In the genomic region with DNA sequence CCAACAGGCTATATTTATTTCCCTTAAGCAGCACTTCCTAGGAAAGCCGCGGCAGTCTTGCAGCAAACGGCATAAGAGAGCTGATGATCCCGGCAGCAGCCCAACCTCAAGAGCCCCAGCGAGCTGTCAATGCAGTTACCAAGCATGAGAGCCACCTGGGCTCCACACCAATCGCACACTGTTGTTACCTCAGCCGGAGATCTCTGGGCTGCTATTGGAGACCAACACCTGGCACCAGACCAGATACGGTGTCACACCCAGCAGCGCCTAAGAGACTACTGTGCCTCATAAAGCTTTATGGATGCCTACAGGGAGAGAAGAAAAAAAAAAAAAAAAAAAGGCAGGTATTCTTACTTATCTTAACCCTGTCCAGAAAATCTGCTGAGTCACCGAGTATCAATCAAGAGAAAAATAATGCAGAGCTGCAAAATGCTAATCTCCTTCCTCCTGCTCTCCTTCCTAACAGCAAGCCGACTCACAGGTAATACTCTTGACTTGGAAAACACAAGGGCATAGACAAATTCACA, we compare ENCODE assay signal across 9 cellular contexts. TPM values are rescaled to one million over a fixed set of nuclear protein-coding genes. Genes with fewer than 3 reads are reported as not detected.
A peak's percentile ranks its signal among the peaks of the same experiment; 100 is the strongest.
DNase-seq lines count a peak whose midpoint lies in the region; ATAC-seq, FAIRE-seq and TF ChIP-seq lines count a peak whose summit lies in the region.
"Had no signal": no experiment of that assay in that cellular context is flagged by ENCODE, and none has a peak within 500 bp of the region (broad histone marks: within the 10 kb centered on the region; RNA-seq: fewer than 3 reads in every experiment).

No MANE protein-coding gene starts in this region.

- H4K91ac ChIP-seq in H1 (replicated peaks; ENCODE audit: insufficient read length, low read length) = no peak overlapping the region

- no peak overlapping the region for H3K4me2 ChIP-seq in H1 (ENCODE audit: insufficient read depth in 1 of 2, low read depth in 2 of 2, low read length in 2 of 2)

- H2BK15ac ChIP-seq in H1 (ENCODE audit: low read length) = no peak overlapping the region

- in situ Hi-C loops in KBM-7 (cut with MboI; ENCODE audit: low pct_unique_long_range_greater_than_20kb, low sequenced_read_pairs) = no loop called here

- no peak overlapping the region for H2AK5ac ChIP-seq in H1 (ENCODE audit: low read depth, low read length)

- no peaks in the 10 kb centered on the region for H3K23me2 ChIP-seq in H1 (ENCODE audit: low read depth, low read length)

- 82% methylated on average over 11 of the region's 11 CpGs; no CpG with 5 or more reads in 1 of the 2 experiments for WGBS in H1 (ENCODE audit: extremely low coverage in 1 of 2, insufficient coverage in 1 of 2, insufficient read length in 1 of 2, insufficient replicate concordance in 2 of 2, low coverage in 1 of 2, low lambda C conversion rate in 2 of 2, missing lambda C conversion rate in 1 of 2), 2 experiments

- H3K36me3 ChIP-seq in H1 (ENCODE audit: control insufficient read depth in 2 of 4, insufficient read depth in 4 of 4, low read length in 3 of 4) (peaks cover 0 to 6% (median 2%) of the 10 kb centered on the region in 4 experiments; a peak in 4 of 8 replicates), MG63 (peaks cover 5% of the 10 kb centered on the region; the same call in 1 of the 2 replicates)

- no peak overlapping the region for H2AFZ ChIP-seq in H1 (ENCODE audit: low read length)

- POLR2A ChIA-PET in H1 (lab: Charles Lee; ENCODE audit: partially characterized antibody) = interaction anchor here (0.7 to 0.8 kb wide), 2 partner anchors 40 to 235 kb away, joined by 3 read pairs; no protein-coding TSS in a partner anchor

- H3K4me3 ChIP-seq in H1 (ENCODE audit: extremely low read depth in 1 of 4, insufficient read depth in 2 of 4, low read depth in 3 of 4, low read length in 4 of 4) (no peak overlapping the region), MG63 (no peak overlapping the region)

- no peaks in the 10 kb centered on the region for H3K9me3 ChIP-seq in H1 (ENCODE audit: insufficient read depth in 2 of 2, low read depth in 1 of 2, low read length in 1 of 2)
- H3K9me3 ChIP-seq in MG63 = no peaks in the 10 kb centered on the region

- no peak for TF ChIP-seq RAD21 in H1 (IDR thresholded peaks at IDR 0.05 in 1 of 2, conservative IDR thresholded peaks at IDR 0.05 in 1 of 2; ENCODE audit: low read depth in 2 of 2, low read length in 2 of 2)

- TF ChIP-seq POLR2A in H1 (IDR thresholded peaks at IDR 0.05; ENCODE audit: control extremely low read depth in 1 of 2, low read depth in 2 of 2, low read length in 2 of 2) = no peak

- no peak overlapping the region for H3K56ac ChIP-seq in H1 (replicated peaks; ENCODE audit: insufficient read length, low read depth, low read length)

- H2BK20ac ChIP-seq in H1 (ENCODE audit: low read length) = no peak overlapping the region

- TF ChIP-seq CTCF in H1 (IDR thresholded peaks at IDR 0.05; ENCODE audit: control extremely low read depth in 1 of 3, insufficient read depth in 1 of 3, low read depth in 1 of 3, low read length in 3 of 3) = no peak

- no peaks in the 10 kb centered on the region; a peak in 1 of 7 replicates for H3K4me1 ChIP-seq in H1 (replicated peaks in 1 of 4; ENCODE audit: control insufficient read depth in 3 of 4, insufficient read depth in 4 of 4, low read length in 3 of 4)

- peaks cover 3 to 15% of the 10 kb centered on the region in 2 experiments; a peak in 1 of 4 replicates for H3K79me2 ChIP-seq in H1 (ENCODE audit: control insufficient read depth in 1 of 2, insufficient read depth in 2 of 2, low read length in 2 of 2)

- H4K5ac ChIP-seq in H1 (ENCODE audit: insufficient read length, low read depth, low read length) = no peak overlapping the region

- no peak for FAIRE-seq in H1 (lab: Jason Lieb, UNC)

- no peak overlapping the region for H2BK12ac ChIP-seq in H1 (ENCODE audit: low read depth, low read length)

- H3K9ac ChIP-seq in H1 (replicated peaks in 1 of 4; ENCODE audit: extremely low read depth in 1 of 4, low read depth in 3 of 4, low read length in 3 of 4) = no peak overlapping the region

- no peak overlapping the region for H3K23ac ChIP-seq in H1 (ENCODE audit: insufficient read length)

- ATAC-seq in GM21390 (IDR thresholded peaks at IDR 0.05; ENCODE audit: unreplicated experiment) = peak; percentile 82

- peaks cover 2 to 3% of the 10 kb centered on the region in 2 experiments for H4K20me1 ChIP-seq in H1 (replicated peaks in 1 of 2; ENCODE audit: control insufficient read depth in 1 of 2, insufficient read depth in 2 of 2, low read length in 2 of 2)

- H4K8ac ChIP-seq in H1 (ENCODE audit: extremely low read depth, insufficient read depth, low read length) = no peak overlapping the region

- no peak for TF ChIP-seq EP300 in H1 (IDR thresholded peaks at IDR 0.05; ENCODE audit: borderline replicate concordance in 1 of 2, low read depth in 2 of 2, low read length in 2 of 2)

- no peak overlapping the region for H2BK120ac ChIP-seq in H1 (replicated peaks; ENCODE audit: low read depth, low read length)

- H3K18ac ChIP-seq in H1 (ENCODE audit: extremely low read depth, low read length) = no peak overlapping the region

- no peak overlapping the region for H3K14ac ChIP-seq in H1 (ENCODE audit: insufficient read length)

- no peak overlapping the region for H2BK5ac ChIP-seq in H1 (ENCODE audit: low read depth, low read length)

- H3K27me3 ChIP-seq in H1 (replicated peaks in 1 of 4; ENCODE audit: control insufficient read depth in 3 of 4, extremely low read depth in 1 of 4, insufficient read depth in 3 of 4, low read length in 3 of 4) (no peaks in the 10 kb centered on the region), MG63 (no peaks in the 10 kb centered on the region)

- CTCF ChIA-PET in H1 (lab: Charles Lee; ENCODE audit: partially characterized antibody) = interaction anchor here (0.6 to 3.5 kb wide), 8 partner anchors 10 to 234 kb away, joined by 3 to 14 read pairs (median 4); partner anchors contain the start of gene ABCC5

- H3K27ac ChIP-seq in H1 (ENCODE audit: low read depth, low read length) = no peak overlapping the region

- H3K4ac ChIP-seq in H1 (replicated peaks; ENCODE audit: insufficient read length, low read depth, low read length) = no peak overlapping the region

- no peaks in the 10 kb centered on the region for H3K79me1 ChIP-seq in H1 (ENCODE audit: low read depth, low read length)

- peak; percentile 96 for DNase-seq in DMS153 treated with DMSO at 0.1 percent for 48 hours (lab: John Stamatoyannopoulos, UW; ENCODE audit: unreplicated experiment)
- peak; percentile 80 for DNase-seq in KBM-7
- peak; percentile 21 for DNase-seq in OCI-M1 (lab: John Stamatoyannopoulos, UW)
- no peak for DNase-seq in H1 (ENCODE audit: low read depth in 1 of 2, low spot score in 2 of 2)
- peak; percentile 85 for DNase-seq in mucosa of gallbladder (ENCODE audit: low spot score)
- no peak for DNase-seq in activated gamma-delta T cell (lab: John Stamatoyannopoulos, UW)
- no peak for DNase-seq in MG63

TF ChIP-seq in H1, 55 proteins besides CTCF, POLR2A, EP300 and RAD21:
- TF ChIP-seq BRCA1 (IDR thresholded peaks at IDR 0.05; ENCODE audit: low read depth, low read length) (no peak), MAFK (IDR thresholded peaks at IDR 0.05; ENCODE audit: low read depth, low read length) (peak; percentile 51; the same call in 1 of the 2 replicates), BACH1 (IDR thresholded peaks at IDR 0.05; ENCODE audit: low read length) (peak; percentile 70)

RNA-seq across cellular contexts. Expression of gene ABCC5, which starts 11.6 kb away (rescaled TPM):
- 36.6 and 40.8 TPM in 2 replicates for total RNA-seq in H1 (2021; fragmentation: NEBNext Ultra II Directional; extraction: Animal tissue kit (Norgen Biotek cat#: 25700))
- polyA plus RNA-seq in H1 (2011; rRNA removed) = 25.3 TPM in 2 replicates
- polyA plus RNA-seq in H1 (2011; cell fraction: cytosol; rRNA removed) = 30.1 TPM
- 73.6 TPM for polyA plus RNA-seq in H1 (2011; cell fraction: nucleus; rRNA removed)
- 24.7 to 30.8 TPM (median 27.4 TPM) in 4 replicates for polyA plus RNA-seq in H1 (2012, experiment 1 of 2)
- 6.0 TPM for polyA plus RNA-seq in H1 (2012, experiment 2 of 2)
- 29.8 TPM for polyA plus RNA-seq in H1 (2013, experiment 1 of 2)
- polyA plus RNA-seq in H1 (2013, experiment 2 of 2) = 28.5 TPM
- 33.6 and 37.4 TPM in 2 replicates for polyA minus RNA-seq in H1 (2011; rRNA and poly(A)+ RNA removed)
- polyA minus RNA-seq in H1 (2011; cell fraction: cytosol; rRNA and poly(A)+ RNA removed) = 15.4 TPM
- polyA minus RNA-seq in H1 (2011; cell fraction: nucleus; rRNA and poly(A)+ RNA removed) = 38.2 TPM
- total RNA-seq in mucosa of gallbladder = 37.8 TPM
- total RNA-seq in MG63 (2014; rRNA removed; shearing (Covaris generic); ENCODE audit: low replicate concordance) = 6.6 and 7.9 TPM in 2 replicates

RNA-seq across cellular contexts. Expression of gene HTR3D, which starts 25.5 kb away (rescaled TPM):
- total RNA-seq in H1 (2021; fragmentation: NEBNext Ultra II Directional; extraction: Animal tissue kit (Norgen Biotek cat#: 25700)) = not detected in 2 replicates
- not detected in 2 replicates for polyA plus RNA-seq in H1 (2011; rRNA removed)
- not detected for polyA plus RNA-seq in H1 (2011; cell fraction: cytosol; rRNA removed)
- not detected for polyA plus RNA-seq in H1 (2011; cell fraction: nucleus; rRNA removed)
- polyA plus RNA-seq in H1 (2012, experiment 1 of 2) = not detected in 4 replicates
- not detected for polyA plus RNA-seq in H1 (2012, experiment 2 of 2)
- not detected for polyA plus RNA-seq in H1 (2013, experiment 1 of 2)
- polyA plus RNA-seq in H1 (2013, experiment 2 of 2) = not detected
- polyA minus RNA-seq in H1 (2011; rRNA and poly(A)+ RNA removed) = not detected in 2 replicates
- polyA minus RNA-seq in H1 (2011; cell fraction: cytosol; rRNA and poly(A)+ RNA removed) = not detected
- polyA minus RNA-seq in H1 (2011; cell fraction: nucleus; rRNA and poly(A)+ RNA removed) = not detected
- not detected for total RNA-seq in mucosa of gallbladder
- not detected in 2 replicates for total RNA-seq in MG63 (2014; rRNA removed; shearing (Covaris generic); ENCODE audit: low replicate concordance)
- total RNA-seq: pulmonary artery endothelial cell had no signal

RNA-seq across cellular contexts. Expression of gene HTR3C, which starts 46.8 kb away (rescaled TPM):
- total RNA-seq in H1 (2021; fragmentation: NEBNext Ultra II Directional; extraction: Animal tissue kit (Norgen Biotek cat#: 25700)) = not detected in 2 replicates
- polyA plus RNA-seq in H1 (2011; rRNA removed) = 0.03 and 0.05 TPM in 2 replicates
- polyA plus RNA-seq in H1 (2011; cell fraction: cytosol; rRNA removed) = 0.06 TPM
- polyA plus RNA-seq in H1 (2011; cell fraction: nucleus; rRNA removed) = not detected
- polyA plus RNA-seq in H1 (2012, experiment 1 of 2) = not detected in 4 replicates
- not detected for polyA plus RNA-seq in H1 (2012, experiment 2 of 2)
- polyA plus RNA-seq in H1 (2013, experiment 1 of 2) = not detected
- polyA plus RNA-seq in H1 (2013, experiment 2 of 2) = not detected
- not detected in 2 replicates for polyA minus RNA-seq in H1 (2011; rRNA and poly(A)+ RNA removed)
- not detected for polyA minus RNA-seq in H1 (2011; cell fraction: cytosol; rRNA and poly(A)+ RNA removed)
- polyA minus RNA-seq in H1 (2011; cell fraction: nucleus; rRNA and poly(A)+ RNA removed) = not detected
- total RNA-seq in mucosa of gallbladder = 0.14 TPM
- total RNA-seq in MG63 (2014; rRNA removed; shearing (Covaris generic); ENCODE audit: low replicate concordance) = not detected in 2 replicates
- total RNA-seq: pulmonary artery endothelial cell had no signal

Comparison
In these comparisons a context has a peak if more than half of its experiments do, and no peak if none do; other contexts are left out.
1. DNase-seq: peak in DMS153 treated with DMSO at 0.1 percent for 48 hours (single experiment), KBM-7 (single experiment), OCI-M1 (single experiment) and mucosa of gallbladder (single experiment); none in H1 (0 of 2), activated gamma-delta T cell (single experiment) and MG63 (single experiment).